Comparison of ENCODE assay signal across 11 cellular contexts in genomic region chr18:12262748-12263147, GRCh38. TPM values are rescaled to one million over a fixed set of nuclear protein-coding genes. Genes with fewer than 3 reads are reported as not detected.
"Had no signal": no experiment of that assay in that cellular context is flagged by ENCODE, and none has a peak within 500 bp of the region (broad histone marks: within the 10 kb centered on the region; RNA-seq: fewer than 3 reads in every experiment).

No MANE protein-coding gene starts in this region.

- H3K27ac ChIP-seq: KMS-11 had no signal

- FAIRE-seq: HTR-8/SVneo had no signal

- H3K9me3 ChIP-seq: HAP-1 had no signal

- DNase-seq: GOT3, H7, HFFc6, IMR-90, KBM-7 had no signal

- ATAC-seq: HCT116 had no signal

- H3K9ac ChIP-seq: KMS-11 had no signal

- H3K36me3 ChIP-seq: HAP-1 had no signal

- H3K4me1 ChIP-seq: HAP-1 had no signal

- H3K4me2 ChIP-seq: KMS-11 had no signal

- H3K4me3 ChIP-seq: HAP-1 had no signal

RNA-seq across cellular contexts. Expression of gene CIDEA, which starts 8.6 kb away (rescaled TPM):
- total RNA-seq: H4, H7, HFFc6, HT-29, IMR-90 had no signal
- polyA plus RNA-seq: IMR-90 had no signal

RNA-seq across cellular contexts. Expression of gene TUBB6, which starts 45.3 kb away (rescaled TPM):
- total RNA-seq: HT-29 had no signal
